Comparison of ENCODE assay signal across 19 cellular contexts in the genomic region with DNA sequence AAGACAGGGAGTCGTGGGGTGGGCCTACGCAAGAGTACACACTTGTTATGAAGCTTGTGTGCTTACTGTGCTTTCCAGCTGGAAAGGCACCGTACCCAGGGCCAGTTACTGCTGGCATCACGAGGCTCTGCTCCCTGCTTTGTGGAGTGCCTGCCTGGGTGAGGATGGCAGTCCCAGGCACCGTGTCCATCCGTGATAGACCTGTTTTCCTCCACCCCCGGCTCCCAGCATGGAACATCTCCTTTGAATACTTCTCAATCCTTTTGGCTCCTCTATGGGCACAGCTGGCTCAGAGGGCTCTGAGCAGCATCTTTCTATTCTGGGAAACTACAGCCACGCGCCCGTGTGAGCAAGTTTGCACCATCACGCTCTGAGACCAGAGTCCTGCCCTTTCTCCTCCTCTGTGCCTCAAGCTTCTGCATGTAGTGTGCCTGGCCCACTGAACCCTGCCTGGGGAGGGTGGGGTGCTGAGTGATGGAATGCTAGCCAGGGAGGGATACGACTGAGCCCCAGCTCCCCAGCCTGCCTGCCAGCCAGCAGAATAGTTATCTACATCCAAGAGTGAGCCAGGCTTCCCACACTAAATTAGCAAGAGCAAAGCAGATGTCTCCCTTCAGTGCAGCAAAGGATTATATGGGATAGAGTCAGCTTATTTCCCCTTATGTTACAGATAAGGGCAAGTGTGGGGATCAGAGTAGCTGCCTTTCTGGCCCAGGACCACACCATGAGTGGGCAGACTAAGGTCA. TPM values are rescaled to one million over a fixed set of nuclear protein-coding genes. Genes with fewer than 3 reads are reported as not detected.
DNase-seq lines count a peak whose midpoint lies in the region; ATAC-seq lines count a peak whose summit lies in the region.
"Had no signal": no experiment of that assay in that cellular context is flagged by ENCODE, and none has a peak within 500 bp of the region (broad histone marks: within the 10 kb centered on the region; RNA-seq: fewer than 3 reads in every experiment).

No MANE protein-coding gene starts in this region.

- CTCF ChIA-PET in activated CD4-positive, alpha-beta T cell treated with anti-CD3 and anti-CD28 coated beads for 36 hours (lab: Charles Lee) = interaction anchor here (0.6 to 1.2 kb wide), 2 partner anchors 8 to 431 kb away, joined by 3 read pairs; no protein-coding TSS in a partner anchor

- WGBS in right cardiac atrium = 45% methylated on average over 12 of the region's 12 CpGs

- no peak overlapping the region for H3K4me3 ChIP-seq in right cardiac atrium (ENCODE audit: low read length)
- H3K4me3 ChIP-seq: A549 had no signal

- no peak overlapping the region for H3K27ac Mint-ChIP-seq in activated CD4-positive, alpha-beta T cell treated with anti-CD3 and anti-CD28 coated beads for 36 hours
- no peak overlapping the region for H3K27ac Mint-ChIP-seq in stimulated activated effector memory CD8-positive, alpha-beta T cell treated with anti-CD3 and anti-CD28 coated beads, Interleukin-12 subunit alpha, Interleukin-12 subunit beta, amount 100 ng/mL, for 72 hours

- ATAC-seq in right cardiac atrium (peak; percentile 26 to 44), HG02678 (IDR thresholded peaks at IDR 0.05; ENCODE audit: unreplicated experiment) (no peak), GM19324 (IDR thresholded peaks at IDR 0.05; ENCODE audit: low FRiP score, unreplicated experiment) (no peak)
- no peak for ATAC-seq in activated CD4-positive, alpha-beta T cell treated with anti-CD3 and anti-CD28 coated beads for 36 hours
- no peak for ATAC-seq in stimulated activated effector memory CD8-positive, alpha-beta T cell treated with anti-CD3 and anti-CD28 coated beads, Interleukin-12 subunit alpha, Interleukin-12 subunit beta, amount 100 ng/mL, for 72 hours
- ATAC-seq: A549 had no signal

- DNase-seq in Ammon's horn (ENCODE audit: low spot score) = peak; percentile 69
- peak; percentile 49 for DNase-seq in ELF-1 (ENCODE audit: low read depth, low spot score)
- DNase-seq in anterior cingulate cortex (lab: John Stamatoyannopoulos, UW) = peak in 31 of 58 donors; percentile 5 to 62 (median 33)
- no peak for DNase-seq in right cardiac atrium
- no peak for DNase-seq in activated CD4-positive, alpha-beta T cell treated with anti-CD3 and anti-CD28 coated beads for 36 hours
- DNase-seq in stimulated activated effector memory CD8-positive, alpha-beta T cell treated with anti-CD3 and anti-CD28 coated beads, Interleukin-12 subunit alpha, Interleukin-12 subunit beta, amount 100 ng/mL, for 72 hours (ENCODE audit: low spot score in 2 of 2) = no peak
- DNase-seq: BE2C, GOT3, HCEC 1CT, IMR-90, NCI-H1105 treated with DMSO at 0.1 percent for 48 hours, NCI-H2029 treated with DMSO at 0.1 percent for 48 hours, NCI-H226, NCI-H510A treated with DMSO at 0.1 percent for 48 hours, SHP77 had no signal

- H3K4me1 ChIP-seq in right cardiac atrium (ENCODE audit: control insufficient read depth, insufficient read depth, low read length) = no peaks in the 10 kb centered on the region
- H3K4me1 ChIP-seq: A549, BE2C had no signal

- H3K27me3 ChIP-seq in right cardiac atrium (ENCODE audit: control insufficient read depth, insufficient read depth) = no peaks in the 10 kb centered on the region
- H3K27me3 ChIP-seq: BE2C had no signal

- no peak overlapping the region for H3K4me3 Mint-ChIP-seq in activated CD4-positive, alpha-beta T cell treated with anti-CD3 and anti-CD28 coated beads for 36 hours
- no peak overlapping the region for H3K4me3 Mint-ChIP-seq in stimulated activated effector memory CD8-positive, alpha-beta T cell treated with anti-CD3 and anti-CD28 coated beads, Interleukin-12 subunit alpha, Interleukin-12 subunit beta, amount 100 ng/mL, for 72 hours

- H3K9me3 ChIP-seq in right cardiac atrium (ENCODE audit: control insufficient read depth, low read length) = no peaks in the 10 kb centered on the region
- H3K9me3 ChIP-seq: A549, BE2C had no signal

- intact Hi-C loops in right cardiac atrium (cut with DNase I) = no loop called here
- intact Hi-C loops in activated CD4-positive, alpha-beta T cell treated with anti-CD3 and anti-CD28 coated beads for 36 hours (cut with DNase I, micrococcal nuclease) = loop anchor here in 1 of 2 experiments (10.0 kb wide), 1 partner anchor 376 kb away; no protein-coding TSS in a partner anchor

- no peaks in the 10 kb centered on the region for H3K36me3 Mint-ChIP-seq in activated CD4-positive, alpha-beta T cell treated with anti-CD3 and anti-CD28 coated beads for 36 hours (ENCODE audit: low read depth)
- no peaks in the 10 kb centered on the region for H3K36me3 Mint-ChIP-seq in stimulated activated effector memory CD8-positive, alpha-beta T cell treated with anti-CD3 and anti-CD28 coated beads, Interleukin-12 subunit alpha, Interleukin-12 subunit beta, amount 100 ng/mL, for 72 hours

- H3K27ac ChIP-seq in right cardiac atrium (ENCODE audit: low read length) = no peak overlapping the region
- H3K27ac ChIP-seq: A549, KMS-11 had no signal

- peaks cover 13% of the 10 kb centered on the region for H3K27me3 Mint-ChIP-seq in activated CD4-positive, alpha-beta T cell treated with anti-CD3 and anti-CD28 coated beads for 36 hours

- POLR2A ChIA-PET in activated CD4-positive, alpha-beta T cell treated with anti-CD3 and anti-CD28 coated beads for 36 hours (lab: Charles Lee) = no interaction called here

- H3K4me1 Mint-ChIP-seq in activated CD4-positive, alpha-beta T cell treated with anti-CD3 and anti-CD28 coated beads for 36 hours = no peaks in the 10 kb centered on the region
- H3K4me1 Mint-ChIP-seq in stimulated activated effector memory CD8-positive, alpha-beta T cell treated with anti-CD3 and anti-CD28 coated beads, Interleukin-12 subunit alpha, Interleukin-12 subunit beta, amount 100 ng/mL, for 72 hours = no peaks in the 10 kb centered on the region

- no peaks in the 10 kb centered on the region for H3K9me3 Mint-ChIP-seq in activated CD4-positive, alpha-beta T cell treated with anti-CD3 and anti-CD28 coated beads for 36 hours (ENCODE audit: low read depth)
- H3K9me3 Mint-ChIP-seq in stimulated activated effector memory CD8-positive, alpha-beta T cell treated with anti-CD3 and anti-CD28 coated beads, Interleukin-12 subunit alpha, Interleukin-12 subunit beta, amount 100 ng/mL, for 72 hours = no peaks in the 10 kb centered on the region

RNA-seq across cellular contexts. Expression of a gene that starts 7.1 kb away (rescaled TPM):
- total RNA-seq in right cardiac atrium = under 1 TPM in 3 of 4 donors, not detected in 1; 0.03 TPM
- polyA plus RNA-seq in right cardiac atrium = not detected
- under 1 TPM in 1 of 2 experiments, not detected in 1; 0.02 TPM for total RNA-seq in activated CD4-positive, alpha-beta T cell treated with anti-CD3 and anti-CD28 coated beads for 36 hours
- total RNA-seq: IMR-90 had no signal
- polyA plus RNA-seq: IMR-90 had no signal

Comparison
In these comparisons a context has a peak if more than half of its experiments do, and no peak if none do; other contexts are left out.
1. DNase-seq: peak in Ammon's horn (single experiment), ELF-1 (single experiment) and anterior cingulate cortex (31 of 58); none in right cardiac atrium (0 of 3), activated CD4-positive, alpha-beta T cell treated with anti-CD3 and anti-CD28 coated beads for 36 hours (single experiment) and stimulated activated effector memory CD8-positive, alpha-beta T cell treated with anti-CD3 and anti-CD28 coated beads, Interleukin-12 subunit alpha, Interleukin-12 subunit beta, amount 100 ng/mL, for 72 hours (0 of 2).
2. ATAC-seq: peak in right cardiac atrium (2 of 2); none in HG02678 (single experiment), GM19324 (single experiment), activated CD4-positive, alpha-beta T cell treated with anti-CD3 and anti-CD28 coated beads for 36 hours (single experiment) and stimulated activated effector memory CD8-positive, alpha-beta T cell treated with anti-CD3 and anti-CD28 coated beads, Interleukin-12 subunit alpha, Interleukin-12 subunit beta, amount 100 ng/mL, for 72 hours (single experiment).